7 cellular contexts compared by ENCODE assay signal in the genomic region with DNA sequence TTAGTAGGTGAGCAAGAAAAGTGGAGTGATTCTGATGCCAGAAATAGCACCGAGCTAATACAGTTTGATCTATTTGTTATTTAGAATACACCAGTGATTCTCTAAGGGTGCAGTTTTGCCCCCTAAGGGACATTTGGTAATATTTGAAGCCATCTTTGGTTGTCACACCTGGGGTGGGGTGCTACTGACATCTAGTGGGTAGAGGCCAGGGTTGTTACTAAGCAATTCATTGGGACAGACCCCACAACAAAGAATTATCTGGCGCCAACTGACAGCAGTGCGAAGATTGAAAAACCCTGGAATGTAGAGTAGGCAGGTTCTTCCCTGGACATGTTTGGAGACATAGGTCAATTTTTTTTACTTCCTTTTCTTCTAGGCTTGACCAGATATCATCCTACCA. TPM values are rescaled to one million over a fixed set of nuclear protein-coding genes. Genes with fewer than 3 reads are reported as not detected.
DNase-seq lines count a peak whose midpoint lies in the region; ATAC-seq, FAIRE-seq and TF ChIP-seq lines count a peak whose summit lies in the region.

No MANE protein-coding gene starts in this region.

- H3K4me1 ChIP-seq in OCI-LY1 (ENCODE audit: insufficient read depth, low read length, severe bottlenecking), result peaks cover 24% of the 10 kb centered on the region

- peaks cover 6% of the 10 kb centered on the region for H3K36me3 Mint-ChIP-seq in activated naive CD8-positive, alpha-beta T cell treated with anti-CD3 and anti-CD28 coated beads for 36 hours

- H3K4me3 Mint-ChIP-seq in activated naive CD8-positive, alpha-beta T cell treated with anti-CD3 and anti-CD28 coated beads for 36 hours, result no peak overlapping the region

- peak; percentile 98 for TF ChIP-seq CTCF in OCI-LY1 (IDR thresholded peaks at IDR 0.05; ENCODE audit: low read length)

- H3K27me3 ChIP-seq in OCI-LY1 (ENCODE audit: insufficient read depth, low read length), result no peaks in the 10 kb centered on the region

- H3K4me2 ChIP-seq in OCI-LY1 (ENCODE audit: low read length), result no peak overlapping the region

- peaks cover 35% of the 10 kb centered on the region for H3K4me1 Mint-ChIP-seq in activated naive CD8-positive, alpha-beta T cell treated with anti-CD3 and anti-CD28 coated beads for 36 hours

- H3K27ac ChIP-seq in OCI-LY1 (ENCODE audit: low read depth, low read length, poor library complexity, severe bottlenecking), result no peak overlapping the region

- peak; percentile 85 for ATAC-seq in HG02642 (IDR thresholded peaks at IDR 0.05; ENCODE audit: poor library complexity, unreplicated experiment)
- no peak for ATAC-seq in GM21381 (IDR thresholded peaks at IDR 0.05; ENCODE audit: unreplicated experiment)

- peaks cover 77% of the 10 kb centered on the region for H3K79me2 ChIP-seq in OCI-LY1 (ENCODE audit: insufficient read depth, low read length)

- no peaks in the 10 kb centered on the region for H3F3A ChIP-seq in OCI-LY1 (ENCODE audit: insufficient read depth, low read length)

- H3K9me3 Mint-ChIP-seq in activated naive CD8-positive, alpha-beta T cell treated with anti-CD3 and anti-CD28 coated beads for 36 hours, result no peaks in the 10 kb centered on the region

- H3K27ac Mint-ChIP-seq in activated naive CD8-positive, alpha-beta T cell treated with anti-CD3 and anti-CD28 coated beads for 36 hours, result no peak overlapping the region

- DNase-seq in GM18507 (ENCODE audit: extremely low spot score, insufficient read length, low read depth) (no peak), myocyte (ENCODE audit: low read depth) (peak; percentile 43), HK-2 (ENCODE audit: unreplicated experiment) (no peak)
- DNase-seq in activated naive CD8-positive, alpha-beta T cell treated with anti-CD3 and anti-CD28 coated beads for 36 hours, result peak; percentile 42

- peak; percentile 70 for FAIRE-seq in GM18507 (lab: Jason Lieb, UNC)

- no peak overlapping the region for H3K4me3 ChIP-seq in OCI-LY1 (ENCODE audit: low read depth, low read length, poor library complexity, severe bottlenecking)

- H4K20me1 ChIP-seq in OCI-LY1 (ENCODE audit: insufficient read depth, low read length), result no peaks in the 10 kb centered on the region

- H3K36me3 ChIP-seq in OCI-LY1 (ENCODE audit: insufficient read depth, low read length), result no peaks in the 10 kb centered on the region

- no peak overlapping the region for H3K9ac ChIP-seq in OCI-LY1 (ENCODE audit: low read length)

- no peaks in the 10 kb centered on the region for H3K9me2 ChIP-seq in OCI-LY1 (ENCODE audit: low read depth, low read length)

- H3K27me3 Mint-ChIP-seq in activated naive CD8-positive, alpha-beta T cell treated with anti-CD3 and anti-CD28 coated beads for 36 hours, result no peaks in the 10 kb centered on the region

- H3K9me3 ChIP-seq in OCI-LY1 (ENCODE audit: low read length), result no peaks in the 10 kb centered on the region

- no peak overlapping the region for H2AFZ ChIP-seq in OCI-LY1 (ENCODE audit: low read length)

RNA-seq across cellular contexts. Expression of a gene that starts 14.6 kb away (rescaled TPM):
- total RNA-seq in activated naive CD8-positive, alpha-beta T cell treated with anti-CD3 and anti-CD28 coated beads for 36 hours, result 10 to 100 TPM; 38.5 to 40.9 TPM
- total RNA-seq in myocyte, result 28.3 and 39.1 TPM in 2 replicates
- 15.8 TPM for polyA plus RNA-seq in myocyte (2012)

Comparison
In these comparisons a context has a peak if more than half of its experiments do, and no peak if none do; other contexts are left out.
1. DNase-seq: peak in activated naive CD8-positive, alpha-beta T cell treated with anti-CD3 and anti-CD28 coated beads for 36 hours (single experiment) and myocyte (single experiment); none in GM18507 (single experiment) and HK-2 (single experiment).